8 cellular contexts compared by ENCODE assay signal in the genomic region with DNA sequence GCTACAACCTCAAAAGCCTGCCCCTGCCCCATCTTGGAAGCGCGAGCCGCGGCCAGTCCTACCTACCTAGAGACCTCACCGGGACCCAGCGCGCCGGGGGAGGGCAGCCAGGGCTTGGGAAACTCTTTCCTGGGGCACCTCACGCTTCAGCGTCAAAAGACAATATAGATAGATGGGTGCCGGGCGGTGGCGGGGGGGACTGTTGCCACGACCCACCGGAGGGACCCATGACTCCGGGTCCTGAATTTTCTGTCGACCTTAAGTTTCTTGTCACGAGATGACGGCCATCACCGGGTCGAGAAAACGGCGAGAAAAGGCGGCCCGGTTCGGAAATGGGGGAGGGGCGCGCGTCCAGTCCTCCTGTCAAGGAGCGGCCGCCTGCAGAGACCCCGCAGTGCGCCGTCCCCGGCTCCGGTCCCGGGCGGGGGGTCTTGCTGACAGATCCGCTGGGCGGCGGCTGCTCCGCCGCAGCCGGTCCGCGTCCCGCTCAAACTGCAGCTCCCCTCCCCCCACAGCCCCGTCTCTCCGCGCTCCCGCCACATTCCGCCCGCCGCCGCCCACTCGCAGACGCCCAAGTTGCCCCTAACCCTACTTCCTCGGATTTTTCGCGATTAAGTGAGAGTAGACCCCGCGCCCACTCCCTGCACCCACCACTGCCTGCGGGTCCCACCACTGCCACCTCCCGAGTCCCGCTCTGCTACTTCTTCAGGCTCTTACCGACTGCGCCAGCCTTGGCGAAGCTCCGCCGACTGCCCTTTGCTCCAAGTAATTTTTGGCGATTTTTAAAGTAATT.
A peak's percentile ranks its signal among the peaks of the same experiment; 100 is the strongest.
DNase-seq lines count a peak whose midpoint lies in the region; ATAC-seq, FAIRE-seq and TF ChIP-seq lines count a peak whose summit lies in the region.

No MANE protein-coding gene starts in this region.

- peaks cover 48% of the 10 kb centered on the region for H3K36me3 Mint-ChIP-seq in activated CD4-positive, alpha-beta memory T cell treated with anti-CD3 and anti-CD28 coated beads, Interleukin-2, amount 10 ng/mL, durations not matched to agents 7 days and 5 days (ENCODE audit: low read depth)
- H3K36me3 Mint-ChIP-seq in endodermal cell (ENCODE audit: low read depth): no peaks in the 10 kb centered on the region

- H3K4me1 Mint-ChIP-seq in activated CD4-positive, alpha-beta memory T cell treated with anti-CD3 and anti-CD28 coated beads, Interleukin-2, amount 10 ng/mL, durations not matched to agents 7 days and 5 days: peaks cover 45% of the 10 kb centered on the region
- peaks cover 12% of the 10 kb centered on the region for H3K4me1 Mint-ChIP-seq in endodermal cell

- peak overlapping the region; percentile 87 for H3K9ac ChIP-seq in endodermal cell (ENCODE audit: extremely low read depth, low read length, poor library complexity, severe bottlenecking)
- peak overlapping the region; percentile 72 for H3K9ac ChIP-seq in mucosa of stomach (ENCODE audit: low read length)

- TF ChIP-seq POLR2A in NB4 (IDR thresholded peaks at IDR 0.05; ENCODE audit: extremely low read depth, insufficient read length): no peak

- CTCF ChIA-PET in activated CD4-positive, alpha-beta memory T cell treated with anti-CD3 and anti-CD28 coated beads, Interleukin-2, amount 10 ng/mL, durations not matched to agents 7 days and 5 days (lab: Charles Lee): interaction anchor here (1.0 to 10.0 kb wide), 12 partner anchors 22 to 988 kb away, joined by 3 to 82 read pairs (median 4); a partner anchor contains a TSS

- peak overlapping the region; percentile 98 for H3K4me3 Mint-ChIP-seq in activated CD4-positive, alpha-beta memory T cell treated with anti-CD3 and anti-CD28 coated beads, Interleukin-2, amount 10 ng/mL, durations not matched to agents 7 days and 5 days
- peak overlapping the region; percentile 96 for H3K4me3 Mint-ChIP-seq in endodermal cell

- H3K27ac ChIP-seq in endodermal cell (ENCODE audit: low read depth, low read length): peak overlapping the region; percentile 95

- TF ChIP-seq CTCF in NB4 (IDR thresholded peaks at IDR 0.05; ENCODE audit: low read depth, low read length) (no peak), endodermal cell (conservative IDR thresholded peaks at IDR 0.05) (peak; percentile 64)

- peak overlapping the region; percentile 99 for H3K27ac Mint-ChIP-seq in activated CD4-positive, alpha-beta memory T cell treated with anti-CD3 and anti-CD28 coated beads, Interleukin-2, amount 10 ng/mL, durations not matched to agents 7 days and 5 days
- H3K27ac Mint-ChIP-seq in endodermal cell: peak overlapping the region; percentile 98

- no peak for FAIRE-seq in GM19239 (lab: Jason Lieb, UNC)

- no peaks in the 10 kb centered on the region for H3K27me3 Mint-ChIP-seq in activated CD4-positive, alpha-beta memory T cell treated with anti-CD3 and anti-CD28 coated beads, Interleukin-2, amount 10 ng/mL, durations not matched to agents 7 days and 5 days
- peaks cover 11% of the 10 kb centered on the region for H3K27me3 Mint-ChIP-seq in endodermal cell (ENCODE audit: insufficient read depth)

- H3K36me3 ChIP-seq in endodermal cell (ENCODE audit: control insufficient read depth, insufficient read depth, low read length) (no peaks in the 10 kb centered on the region), mucosa of stomach (ENCODE audit: control insufficient read depth, insufficient read depth, low read length) (no peaks in the 10 kb centered on the region)

- H3K4me1 ChIP-seq in endodermal cell (ENCODE audit: control insufficient read depth, insufficient read depth, low read length) (no peaks in the 10 kb centered on the region), mucosa of stomach (ENCODE audit: control insufficient read depth, insufficient read depth, low read length) (peaks cover 4% of the 10 kb centered on the region)

- DNase-seq in DMS114 treated with DMSO at 0.1 percent for 48 hours (lab: John Stamatoyannopoulos, UW; ENCODE audit: unreplicated experiment) (peak; percentile 25), NB4 (ENCODE audit: low read depth) (peak; percentile 75), endodermal cell (peak; percentile 84), GM19239 (ENCODE audit: insufficient read length, low spot score) (no peak)
- DNase-seq in activated CD4-positive, alpha-beta memory T cell treated with anti-CD3 and anti-CD28 coated beads, Interleukin-2, amount 10 ng/mL, durations not matched to agents 7 days and 5 days: peak; percentile 63
- DNase-seq in stimulated activated naive CD4-positive, alpha-beta T cell (lab: John Stamatoyannopoulos, UW): peak in 4 of 6 experiments; percentile 39 to 57 (median 47)

- no peaks in the 10 kb centered on the region for H3K27me3 ChIP-seq in endodermal cell (ENCODE audit: control insufficient read depth, insufficient read depth, low read length, poor library complexity, severe bottlenecking)
- no peaks in the 10 kb centered on the region for H3K27me3 ChIP-seq in mucosa of stomach (ENCODE audit: control insufficient read depth, insufficient read depth, low read length)

- H3K9me3 ChIP-seq in endodermal cell (ENCODE audit: control insufficient read depth, low read length) (no peaks in the 10 kb centered on the region), mucosa of stomach (ENCODE audit: control insufficient read depth, low read length) (no peaks in the 10 kb centered on the region)

- 0% methylated on average over 19 to 71 of the region's 71 CpGs for WGBS in endodermal cell (ENCODE audit: insufficient coverage in 1 of 2, insufficient read length in 1 of 2), 2 experiments

- POLR2A ChIA-PET in activated CD4-positive, alpha-beta memory T cell treated with anti-CD3 and anti-CD28 coated beads, Interleukin-2, amount 10 ng/mL, durations not matched to agents 7 days and 5 days (lab: Charles Lee): interaction anchor here (0.6 to 21.3 kb wide), 50 partner anchors 10 to 1372 kb away, joined by 3 to 661 read pairs (median 4); a partner anchor contains a TSS

- no peaks in the 10 kb centered on the region for H3K9me3 Mint-ChIP-seq in activated CD4-positive, alpha-beta memory T cell treated with anti-CD3 and anti-CD28 coated beads, Interleukin-2, amount 10 ng/mL, durations not matched to agents 7 days and 5 days
- H3K9me3 Mint-ChIP-seq in endodermal cell: no peaks in the 10 kb centered on the region

- peak; percentile 22 for ATAC-seq in GM21737 (IDR thresholded peaks at IDR 0.05; ENCODE audit: unreplicated experiment)

- H3K4me3 ChIP-seq in NB4 (ENCODE audit: low read depth, low read length) (peak overlapping the region; percentile 80), endodermal cell (ENCODE audit: low read length) (peak overlapping the region; percentile 86), mucosa of stomach (ENCODE audit: low read length) (peak overlapping the region; percentile 78)
